9 cellular contexts compared by ENCODE assay signal in the genomic region with DNA sequence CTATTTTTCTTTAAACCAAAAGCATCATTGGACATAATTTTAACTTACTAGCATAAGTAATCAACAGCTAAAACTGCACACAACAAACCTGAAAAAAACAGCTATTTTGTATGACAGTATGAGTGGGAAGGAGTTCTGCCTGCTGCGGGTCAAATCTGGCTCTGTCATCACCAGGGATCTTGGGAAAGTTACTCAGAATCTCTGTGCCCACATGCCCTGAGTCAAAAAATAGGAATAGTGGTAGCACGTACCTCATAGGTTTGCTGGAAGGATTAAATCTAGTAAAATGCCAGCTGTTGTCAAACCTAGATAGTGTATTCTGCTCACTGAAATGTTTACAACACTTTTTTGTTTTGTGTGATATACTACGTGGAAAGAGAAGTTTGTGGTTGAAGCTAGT. TPM values are rescaled to one million over a fixed set of nuclear protein-coding genes. Genes with fewer than 3 reads are reported as not detected.
DNase-seq lines count a peak whose midpoint lies in the region; ATAC-seq, FAIRE-seq and TF ChIP-seq lines count a peak whose summit lies in the region.
"Had no signal": no experiment of that assay in that cellular context is flagged by ENCODE, and none has a peak within 500 bp of the region (broad histone marks: within the 10 kb centered on the region; RNA-seq: fewer than 3 reads in every experiment).

No MANE protein-coding gene starts in this region.

- no peaks in the 10 kb centered on the region for H3K27me3 ChIP-seq in RWPE2 (ENCODE audit: insufficient read depth, poor library complexity, severe bottlenecking)
- no peaks in the 10 kb centered on the region for H3K27me3 ChIP-seq in esophagus muscularis mucosa
- H3K27me3 ChIP-seq in pancreas, result no peaks in the 10 kb centered on the region

- H3K9me3 ChIP-seq in RWPE2 (ENCODE audit: severe bottlenecking), result no peaks in the 10 kb centered on the region
- H3K9me3 ChIP-seq in esophagus muscularis mucosa, result no peaks in the 10 kb centered on the region
- no peaks in the 10 kb centered on the region for H3K9me3 ChIP-seq in pancreas

- H3K4me1 ChIP-seq in RWPE2 (ENCODE audit: insufficient read depth, poor library complexity, severe bottlenecking), result peaks cover 18% of the 10 kb centered on the region
- H3K4me1 ChIP-seq in esophagus muscularis mucosa, result peaks cover 14 to 29% (median 27%) of the 10 kb centered on the region in 4 donors
- H3K4me1 ChIP-seq in pancreas, result peaks cover 0 to 9% (median 9%) of the 10 kb centered on the region in 3 donors

- TF ChIP-seq CTCF in RWPE2 (IDR thresholded peaks at IDR 0.05; ENCODE audit: poor library complexity, severe bottlenecking), result no peak
- TF ChIP-seq CTCF in esophagus muscularis mucosa (IDR thresholded peaks at IDR 0.05), result no peak
- TF ChIP-seq CTCF in pancreas (IDR thresholded peaks at IDR 0.05), result no peak

- WGBS in esophagus muscularis mucosa, result 20% methylated on average over 3 of the region's 3 CpGs
- 19 to 32% methylated on average over 3 of the region's 3 CpGs for WGBS in pancreas, 2 donors

- no peak for TF ChIP-seq EP300 in esophagus muscularis mucosa (IDR thresholded peaks at IDR 0.05)

- H3K4me3 ChIP-seq in RWPE2 (ENCODE audit: severe bottlenecking) (peak overlapping the region; percentile 56), esophagus muscularis mucosa (peak overlapping the region; percentile 62 to 96 (median 94)), pancreas (peak overlapping the region; percentile 58 to 90 (median 70))

- H3K36me3 ChIP-seq in RWPE2 (ENCODE audit: low read depth) (peaks cover 38% of the 10 kb centered on the region), esophagus muscularis mucosa (peaks cover 0 to 28% (median 14%) of the 10 kb centered on the region in 4 donors), pancreas (no peaks in the 10 kb centered on the region)

- intact Hi-C loops in esophagus muscularis mucosa (cut with DNase I), result loop anchor here (5.0 kb wide), 1 partner anchor 34 kb away; the partner anchor contains the start of gene FBXL3
- intact Hi-C loops in pancreas (cut with DNase I), result no loop called here

- FAIRE-seq in pancreas (lab: Jason Lieb, UNC), result no peak

- no peak for TF ChIP-seq POLR2A in esophagus muscularis mucosa (IDR thresholded peaks at IDR 0.05; ENCODE audit: low read depth)

- DNase-seq in EH (ENCODE audit: low read depth) (peak; percentile 32), RWPE2 (ENCODE audit: low spot score) (no peak), esophagus muscularis mucosa (ENCODE audit: extremely low spot score) (no peak), pancreas (no peak)
- DNase-seq in effector CD8-positive, alpha-beta T cell (lab: John Stamatoyannopoulos, UW), result no peak

- H3K27ac ChIP-seq in RWPE2 (ENCODE audit: poor library complexity, severe bottlenecking), result peak overlapping the region; percentile 38
- H3K27ac ChIP-seq in esophagus muscularis mucosa (replicated peaks in 1 of 4), result peak overlapping the region; percentile 88 to 98 (median 94)
- H3K27ac ChIP-seq in pancreas, result peak overlapping the region in 1 of 4 donors; percentile 93

- ATAC-seq in RWPE2 (ENCODE audit: low read depth) (no peak), pancreas (no peak), GM21423 (IDR thresholded peaks at IDR 0.05; ENCODE audit: unreplicated experiment) (no peak), HG03565 (IDR thresholded peaks at IDR 0.05; ENCODE audit: unreplicated experiment) (no peak), HG02798 (IDR thresholded peaks at IDR 0.05; ENCODE audit: poor library complexity, unreplicated experiment) (no peak)

RNA-seq across cellular contexts. Expression of gene CLN5, which starts 1.1 kb away (rescaled TPM):
- total RNA-seq in esophagus muscularis mucosa (10 to 100 TPM; 17.6 to 26.2 (median 19.8) TPM), pancreas (10 to 100 TPM; 14.3 to 24.3 (median 19.4) TPM)
- 10 to 100 TPM in 1 of 2 donors, 1 to 10 TPM in 1; 9.1 to 17.0 TPM for polyA plus RNA-seq in pancreas

RNA-seq across cellular contexts. Expression of gene FBXL3, which starts 33.9 kb away (rescaled TPM):
- total RNA-seq in esophagus muscularis mucosa, result 100 to 1,000 TPM in 1 of 4 donors, 10 to 100 TPM in 3; 76.9 to 118 (median 80.5) TPM
- 10 to 100 TPM; 11.9 to 23.8 (median 14.5) TPM for total RNA-seq in pancreas
- polyA plus RNA-seq in pancreas, result 10 to 100 TPM in 1 of 2 donors, 1 to 10 TPM in 1; 7.5 to 16.8 TPM

RNA-seq across cellular contexts. Expression of gene ACOD1, which starts 44.7 kb away (rescaled TPM):
- total RNA-seq in esophagus muscularis mucosa (not detected), pancreas (not detected)
- not detected for polyA plus RNA-seq in pancreas
- total RNA-seq: pulmonary artery endothelial cell had no signal
